Comparison of ENCODE assay signal across 1 cellular context in genomic region chr6:28205879-28206278, GRCh38.
TF ChIP-seq lines count a peak whose summit lies in the region.

No MANE protein-coding gene starts in this region.

TF ChIP-seq in HCT116, 20 proteins besides CTCF, POLR2A, EP300 and RAD21 (continued from another document):
- TF ChIP-seq CEBPB (IDR thresholded peaks at IDR 0.05; ENCODE audit: low read depth) (no peak), EZH2 (IDR thresholded peaks at IDR 0.05) (no peak), POLR2AphosphoS5 (IDR thresholded peaks at IDR 0.05; ENCODE audit: low read depth, low read length) (no peak), ZFX (IDR thresholded peaks at IDR 0.05) (no peak), SRF (IDR thresholded peaks at IDR 0.05; ENCODE audit: low read depth) (no peak), SIN3A (IDR thresholded peaks at IDR 0.05; ENCODE audit: low read depth) (no peak), FOSL1 (IDR thresholded peaks at IDR 0.05; ENCODE audit: low read depth) (no peak), ELF1 (IDR thresholded peaks at IDR 0.05; ENCODE audit: borderline replicate concordance, low read depth) (no peak), EZH2phosphoT487 (IDR thresholded peaks at IDR 0.05; ENCODE audit: borderline replicate concordance) (no peak), EGR1 (IDR thresholded peaks at IDR 0.05; ENCODE audit: low read depth) (no peak)
- TF ChIP-seq, protein P1, sequence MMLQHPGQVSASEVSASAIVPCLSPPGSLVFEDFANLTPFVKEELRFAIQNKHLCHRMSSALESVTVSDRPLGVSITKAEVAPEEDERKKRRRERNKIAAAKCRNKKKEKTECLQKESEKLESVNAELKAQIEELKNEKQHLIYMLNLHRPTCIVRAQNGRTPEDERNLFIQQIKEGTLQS (IDR thresholded peaks at IDR 0.05): no peak
- TF ChIP-seq, protein P2, sequence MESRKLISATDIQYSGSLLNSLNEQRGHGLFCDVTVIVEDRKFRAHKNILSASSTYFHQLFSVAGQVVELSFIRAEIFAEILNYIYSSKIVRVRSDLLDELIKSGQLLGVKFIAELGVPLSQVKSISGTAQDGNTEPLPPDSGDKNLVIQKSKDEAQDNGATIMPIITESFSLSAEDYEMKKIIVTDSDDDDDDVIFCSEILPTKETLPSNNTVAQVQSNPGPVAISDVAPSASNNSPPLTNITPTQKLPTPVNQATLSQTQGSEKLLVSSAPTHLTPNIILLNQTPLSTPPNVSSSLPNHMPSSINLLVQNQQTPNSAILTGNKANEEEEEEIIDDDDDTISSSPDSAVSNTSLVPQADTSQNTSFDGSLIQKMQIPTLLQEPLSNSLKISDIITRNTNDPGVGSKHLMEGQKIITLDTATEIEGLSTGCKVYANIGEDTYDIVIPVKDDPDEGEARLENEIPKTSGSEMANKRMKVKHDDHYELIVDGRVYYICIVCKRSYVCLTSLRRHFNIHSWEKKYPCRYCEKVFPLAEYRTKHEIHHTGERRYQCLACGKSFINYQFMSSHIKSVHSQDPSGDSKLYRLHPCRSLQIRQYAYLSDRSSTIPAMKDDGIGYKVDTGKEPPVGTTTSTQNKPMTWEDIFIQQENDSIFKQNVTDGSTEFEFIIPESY (IDR thresholded peaks at IDR 0.05; ENCODE audit: extremely low read depth, insufficient replicate concordance, low read length): no peak
